Comparison of ENCODE assay signal across 8 cellular contexts in genomic region chr11:76799061-76799804, GRCh38. TPM values are rescaled to one million over a fixed set of nuclear protein-coding genes. Genes with fewer than 3 reads are reported as not detected.
A peak's percentile ranks its signal among the peaks of the same experiment; 100 is the strongest.
DNase-seq lines count a peak whose midpoint lies in the region; ATAC-seq and TF ChIP-seq lines count a peak whose summit lies in the region.

No MANE protein-coding gene starts in this region.

- peaks cover 2% of the 10 kb centered on the region for H3K27me3 Mint-ChIP-seq in activated CD4-positive, alpha-beta memory T cell treated with anti-CD3 and anti-CD28 coated beads for 36 hours

- no peak overlapping the region for H3K4me3 Mint-ChIP-seq in activated CD4-positive, alpha-beta memory T cell treated with anti-CD3 and anti-CD28 coated beads for 36 hours

- CTCF ChIA-PET in activated CD4-positive, alpha-beta memory T cell treated with anti-CD3 and anti-CD28 coated beads for 36 hours (lab: Charles Lee), result interaction anchor here (0.6 to 7.8 kb wide), 25 partner anchors 8 to 293 kb away, joined by 3 to 119 read pairs (median 5); no protein-coding TSS in a partner anchor

- peak; percentile 82 for TF ChIP-seq CTCF in GM12873 (IDR thresholded peaks at IDR 0.05; ENCODE audit: insufficient read depth, low read depth, low read length, missing control alignments)
- peak; percentile 96 for TF ChIP-seq CTCF in lower lobe of right lung (IDR thresholded peaks at IDR 0.05)

- peaks cover 0 to 8% of the 10 kb centered on the region in 2 donors for H3K36me3 ChIP-seq in duodenal mucosa (ENCODE audit: control insufficient read depth in 1 of 2, insufficient read depth in 2 of 2, low read length in 2 of 2)
- H3K36me3 ChIP-seq in lower lobe of right lung, result peaks cover 12% of the 10 kb centered on the region

- H3K4me1 ChIP-seq in duodenal mucosa (ENCODE audit: control insufficient read depth in 1 of 2, insufficient read depth in 2 of 2, low read length in 2 of 2), result peaks cover 50 to 52% of the 10 kb centered on the region in 2 donors
- peaks cover 36% of the 10 kb centered on the region for H3K4me1 ChIP-seq in lower lobe of right lung

- peaks cover 17% of the 10 kb centered on the region for H3K4me1 Mint-ChIP-seq in activated CD4-positive, alpha-beta memory T cell treated with anti-CD3 and anti-CD28 coated beads for 36 hours (ENCODE audit: low read depth)

- no peaks in the 10 kb centered on the region for H3K36me3 Mint-ChIP-seq in activated CD4-positive, alpha-beta memory T cell treated with anti-CD3 and anti-CD28 coated beads for 36 hours

- H3K4me3 ChIP-seq in duodenal mucosa (ENCODE audit: low read depth in 1 of 2, low read length in 2 of 2) (peak overlapping the region; percentile 46), lower lobe of right lung (peak overlapping the region; percentile 48)

- peak overlapping the region; percentile 15 to 55 for H3K9ac ChIP-seq in duodenal mucosa (ENCODE audit: low read depth in 1 of 2, low read length in 2 of 2)

- H3K27me3 ChIP-seq in duodenal mucosa (ENCODE audit: control insufficient read depth in 1 of 2, insufficient read depth in 2 of 2, low read length in 2 of 2) (no peaks in the 10 kb centered on the region), lower lobe of right lung (ENCODE audit: low read depth) (no peaks in the 10 kb centered on the region)

- intact Hi-C loops in activated CD4-positive, alpha-beta memory T cell treated with anti-CD3 and anti-CD28 coated beads for 36 hours (cut with micrococcal nuclease), result loop anchor here (1.0 kb wide), 1 partner anchor 65 kb away; no protein-coding TSS in a partner anchor
- intact Hi-C loops in lower lobe of right lung (cut with DNase I), result loop anchor here (5.0 kb wide), 1 partner anchor 67 kb away; no protein-coding TSS in a partner anchor

- peak; percentile 45 for DNase-seq in NCI-H510A (lab: John Stamatoyannopoulos, UW)
- peak; percentile 84 for DNase-seq in activated CD4-positive, alpha-beta memory T cell treated with anti-CD3 and anti-CD28 coated beads for 36 hours
- peak; percentile 91 for DNase-seq in lower lobe of right lung
- peak; percentile 44 to 50 (median 46) for DNase-seq in stimulated activated CD4-positive, alpha-beta T cell treated with anti-CD3 and anti-CD28 coated beads, TNF-alpha, amount 100 ng/mL, for 4 hours (ENCODE audit: low read depth in 3 of 3)

- no peaks in the 10 kb centered on the region for H3K9me3 Mint-ChIP-seq in activated CD4-positive, alpha-beta memory T cell treated with anti-CD3 and anti-CD28 coated beads for 36 hours

- no peak overlapping the region for H3K27ac ChIP-seq in duodenal mucosa (ENCODE audit: low read depth, low read length)
- H3K27ac ChIP-seq in lower lobe of right lung, result peak overlapping the region; percentile 42

- H3K27ac Mint-ChIP-seq in activated CD4-positive, alpha-beta memory T cell treated with anti-CD3 and anti-CD28 coated beads for 36 hours, result no peak overlapping the region

- H3K9me3 ChIP-seq in duodenal mucosa (ENCODE audit: control insufficient read depth in 1 of 2, low read length in 2 of 2), result no peaks in the 10 kb centered on the region
- no peaks in the 10 kb centered on the region for H3K9me3 ChIP-seq in lower lobe of right lung

- POLR2A ChIA-PET in activated CD4-positive, alpha-beta memory T cell treated with anti-CD3 and anti-CD28 coated beads for 36 hours (lab: Charles Lee), result interaction anchor here (1.3 kb wide), 1 partner anchor 65 kb away, joined by 4 read pairs; no protein-coding TSS in a partner anchor

- ATAC-seq in HG02798 (IDR thresholded peaks at IDR 0.05; ENCODE audit: poor library complexity, unreplicated experiment) (peak; percentile 77), lower lobe of right lung (peak; percentile 91 to 94), HG02840 (IDR thresholded peaks at IDR 0.05; ENCODE audit: low FRiP score, unreplicated experiment) (no peak)

RNA-seq across cellular contexts. Expression of gene TSKU, which starts 16.1 kb away (rescaled TPM):
- total RNA-seq in activated CD4-positive, alpha-beta memory T cell treated with anti-CD3 and anti-CD28 coated beads for 36 hours, result 1 to 10 TPM; 3.8 to 3.9 TPM
- total RNA-seq in lower lobe of right lung, result 16.3 TPM
